Comparison of ENCODE assay signal across 15 cellular contexts in genomic region chr20:3671986-3672863, GRCh38. TPM values are rescaled to one million over a fixed set of nuclear protein-coding genes. Genes with fewer than 3 reads are reported as not detected.
A peak's percentile ranks its signal among the peaks of the same experiment; 100 is the strongest.
DNase-seq lines count a peak whose midpoint lies in the region; ATAC-seq, FAIRE-seq and TF ChIP-seq lines count a peak whose summit lies in the region.
"Had no signal": no experiment of that assay in that cellular context is flagged by ENCODE, and none has a peak within 500 bp of the region (broad histone marks: within the 10 kb centered on the region; RNA-seq: fewer than 3 reads in every experiment).

No MANE protein-coding gene starts in this region.

- H3K27ac ChIP-seq in H9 (ENCODE audit: insufficient read length, low read depth, low read length) (no peak overlapping the region), GM12878 (ENCODE audit: control insufficient read depth, insufficient read depth) (no peak overlapping the region)
- H3K27ac ChIP-seq: cardiac muscle cell had no signal

- H2BK15ac ChIP-seq in H9 (ENCODE audit: low read depth, low read length): no peak overlapping the region

- H2BK12ac ChIP-seq in H9 (ENCODE audit: insufficient read length, low read depth, low read length): no peak overlapping the region

- H3K23me2 ChIP-seq in H9 (ENCODE audit: insufficient read length, low read depth, low read length, poor library complexity, severe bottlenecking): no peaks in the 10 kb centered on the region

- H4K20me1 ChIP-seq in H9 (ENCODE audit: control insufficient read depth, insufficient read depth, insufficient read length) (no peaks in the 10 kb centered on the region), GM12878 (ENCODE audit: control insufficient read depth, insufficient read depth) (no peaks in the 10 kb centered on the region; the same call in 1 of the 2 replicates)

- no CpG with 5 or more reads among the region's 55 CpGs for WGBS in H9 (ENCODE audit: extremely low coverage, insufficient read length, low lambda C conversion rate)
- 36% methylated on average over 53 of the region's 55 CpGs for WGBS in GM12878 (ENCODE audit: insufficient coverage, insufficient replicate concordance, low lambda C conversion rate, missing lambda C conversion rate)

- H3K4me3 Mint-ChIP-seq in H9: no peak overlapping the region
- no peak overlapping the region for H3K4me3 Mint-ChIP-seq in neural crest cell
- H3K4me3 Mint-ChIP-seq: CD4-positive, CD25-positive, alpha-beta regulatory T cell; type B pancreatic cell had no signal

- H3K56ac ChIP-seq in H9 (ENCODE audit: insufficient read length, low read depth, low read length): no peak overlapping the region

- H2AFZ ChIP-seq in H9 (ENCODE audit: low read length): no peak overlapping the region
- no peak overlapping the region for H2AFZ ChIP-seq in GM12878 (ENCODE audit: control insufficient read depth, low read depth, low read length)

- H3K23ac ChIP-seq in H9 (ENCODE audit: insufficient read length, low read depth, low read length): no peak overlapping the region

- ATAC-seq in GM12878: no peak
- no peak for ATAC-seq in sciatic nerve

- H3K4ac ChIP-seq in H9 (ENCODE audit: low read depth, low read length): no peak overlapping the region

- POLR2A ChIA-PET in GM12878 (lab: Charles Lee): no interaction called here

- H4K8ac ChIP-seq in H9 (replicated peaks; ENCODE audit: insufficient read length, low read depth, low read length): no peak overlapping the region

- H2BK20ac ChIP-seq in H9 (ENCODE audit: low read depth, low read length, poor library complexity, severe bottlenecking): no peak overlapping the region

- SMC1A ChIA-PET in GM12878 (lab: Charles Lee; ENCODE audit: uncharacterized antibody, unreplicated experiment): no interaction called here

- no peaks in the 10 kb centered on the region for H3K4me1 ChIP-seq in H9 (ENCODE audit: insufficient read depth, low read length)
- no peaks in the 10 kb centered on the region; the same call in 1 of the 2 replicates for H3K4me1 ChIP-seq in GM12878 (ENCODE audit: control insufficient read depth, insufficient read depth, low read length)

- TF ChIP-seq EP300 in GM12878 (IDR thresholded peaks at IDR 0.05; ENCODE audit: borderline replicate concordance in 1 of 2, control insufficient read depth in 1 of 2, low read depth in 2 of 2, low read length in 2 of 2): no peak

- peak; percentile 35 for DNase-seq in COLO668 (lab: John Stamatoyannopoulos, UW; ENCODE audit: unreplicated experiment)
- peak; percentile 52 for DNase-seq in H9
- no peak for DNase-seq in GM12878 (ENCODE audit: low read depth, low spot score)
- DNase-seq in neural crest cell (ENCODE audit: low read depth, low spot score): no peak
- DNase-seq in NOMO-1 (lab: John Stamatoyannopoulos, UW; ENCODE audit: unreplicated experiment in 2 of 2): no peak
- DNase-seq in NCI-H1694 (lab: John Stamatoyannopoulos, UW): no peak
- no peak for DNase-seq in sciatic nerve (ENCODE audit: low spot score)
- DNase-seq: activated CD4-positive, CD25-positive, alpha-beta regulatory T cell; NCI-H2171 treated with DMSO at 0.1 percent for 48 hours had no signal

- 0 out of 2 replicates have a peak, but pooled peaks cover 2% of the 10 kb centered on the region for H3K27me3 ChIP-seq in H9 (ENCODE audit: insufficient read depth, low read length)
- peaks cover 0 to 5% of the 10 kb centered on the region in 2 experiments; a peak in 2 of 4 replicates for H3K27me3 ChIP-seq in GM12878 (replicated peaks in 1 of 2; ENCODE audit: control insufficient read depth in 2 of 2, insufficient read depth in 2 of 2, low read length in 1 of 2)

- no peak overlapping the region for H2BK120ac ChIP-seq in H9 (ENCODE audit: low read depth, low read length, poor library complexity, severe bottlenecking)

- no peak for FAIRE-seq in GM12878 (lab: Jason Lieb, UNC)
- FAIRE-seq: keratinocyte had no signal

- no peak overlapping the region for H3K14ac ChIP-seq in H9 (ENCODE audit: insufficient read depth, low read length)

- no peaks in the 10 kb centered on the region for H3K79me1 ChIP-seq in H9 (ENCODE audit: insufficient read depth, low read depth, low read length, poor library complexity, severe bottlenecking)

- no peak for TF ChIP-seq RAD21 in GM12878 (IDR thresholded peaks at IDR 0.05; ENCODE audit: insufficient read depth, low read depth, low read length)

- 0 out of 3 replicates have a peak, but pooled peaks have one; percentile 18 for TF ChIP-seq CTCF in H9 (conservative IDR thresholded peaks at IDR 0.05)
- no peak for TF ChIP-seq CTCF in GM12878 (IDR thresholded peaks at IDR 0.05 in 2 of 3, conservative IDR thresholded peaks at IDR 0.05 in 1 of 3; ENCODE audit: control insufficient read depth in 2 of 3, extremely low read depth in 1 of 3, insufficient read depth in 1 of 3, low read depth in 3 of 3, low read length in 3 of 3)
- TF ChIP-seq CTCF in neural crest cell (conservative IDR thresholded peaks at IDR 0.05): no peak

- no peaks in the 10 kb centered on the region for H3K36me3 ChIP-seq in GM12878 (ENCODE audit: control insufficient read depth in 2 of 2, insufficient read depth in 2 of 2, low read length in 1 of 2)
- H3K36me3 ChIP-seq: cardiac muscle cell had no signal

- H2BK5ac ChIP-seq in H9 (ENCODE audit: insufficient read length, low read length): no peak overlapping the region

- intact Hi-C loops in GM12878 (cut with micrococcal nuclease; ENCODE audit: unreplicated experiment): no loop called here
- intact Hi-C loops in sciatic nerve (cut with DNase I): no loop called here

- H3K27ac Mint-ChIP-seq in H9 (no peak overlapping the region), neural crest cell (ENCODE audit: unreplicated experiment) (peak overlapping the region; percentile 50)
- H3K27ac Mint-ChIP-seq: activated naive CD4-positive, alpha-beta T cell treated with anti-CD3 and anti-CD28 coated beads, Interleukin-2, amount 50 U/mL, for 72 hours; CD4-positive, CD25-positive, alpha-beta regulatory T cell; type B pancreatic cell had no signal

- H3K9ac ChIP-seq in H9 (ENCODE audit: extremely low read depth, insufficient read length, low read length) (no peak overlapping the region), GM12878 (ENCODE audit: control insufficient read depth, insufficient read depth, low read length) (no peak overlapping the region)

- H3K4me3 ChIP-seq in GM12878: no peak overlapping the region
- H3K4me3 ChIP-seq: cardiac muscle cell had no signal

- no peaks in the 10 kb centered on the region for H3K79me2 ChIP-seq in H9 (ENCODE audit: insufficient read depth, low read length)
- no peaks in the 10 kb centered on the region for H3K79me2 ChIP-seq in GM12878 (ENCODE audit: control insufficient read depth, insufficient read depth, low read length)

- no peak overlapping the region for H4K91ac ChIP-seq in H9 (ENCODE audit: insufficient read length, low read depth, low read length)

- H3T11ph ChIP-seq in H9 (ENCODE audit: low read length): no peak overlapping the region

- H3K4me1 Mint-ChIP-seq in H9: peaks cover 15 to 22% of the 10 kb centered on the region in 2 experiments
- peaks cover 4% of the 10 kb centered on the region for H3K4me1 Mint-ChIP-seq in neural crest cell

- in situ Hi-C loops in GM12878 (cut with MboI): no loop called here

- no peak overlapping the region for H3K4me2 ChIP-seq in H9 (ENCODE audit: insufficient read depth, insufficient read length, low read length)
- no peak overlapping the region for H3K4me2 ChIP-seq in GM12878 (ENCODE audit: control insufficient read depth, insufficient read depth)

- CTCF ChIA-PET in GM12878 (lab: Yijun Ruan, JAX): no interaction called here

- H3K9me3 ChIP-seq in H9 (ENCODE audit: control insufficient read depth, low read depth, low read length) (no peaks in the 10 kb centered on the region), GM12878 (replicated peaks; ENCODE audit: control insufficient read depth, insufficient read depth, low read length) (no peaks in the 10 kb centered on the region)

- peaks cover 0 to 1% of the 10 kb centered on the region in 2 experiments; a peak in 1 of 5 replicates for H3K9me3 Mint-ChIP-seq in H9
- no peaks in the 10 kb centered on the region for H3K9me3 Mint-ChIP-seq in neural crest cell
- H3K9me3 Mint-ChIP-seq: activated naive CD4-positive, alpha-beta T cell treated with anti-CD3 and anti-CD28 coated beads, Interleukin-2, amount 50 U/mL, for 72 hours; type B pancreatic cell had no signal

- RAD21 ChIA-PET in GM12878 (lab: Charles Lee; ENCODE audit: unreplicated experiment): no interaction called here

- no TSS peak for BruUV-seq in GM12878 (replicated peaks; lab: Mats Ljungman, UMichigan)

- H3K27me3 Mint-ChIP-seq in H9 (ENCODE audit: low read depth): peaks cover 29% of the 10 kb centered on the region
- peaks cover 32% of the 10 kb centered on the region for H3K27me3 Mint-ChIP-seq in neural crest cell (ENCODE audit: low read depth)

- TF ChIP-seq POLR2A in GM12878 (IDR thresholded peaks at IDR 0.05; ENCODE audit: low read depth, low read length): no peak

- H3K18ac ChIP-seq in H9 (ENCODE audit: insufficient read length, low read depth, low read length): no peak overlapping the region

- H3K36me3 Mint-ChIP-seq in H9 (ENCODE audit: insufficient read depth in 1 of 3, low read depth in 3 of 3) (0 out of 7 replicates have a peak, but pooled peaks cover 0 to 3% (median 0%) of the 10 kb centered on the region in 3 experiments), neural crest cell (ENCODE audit: low read depth) (no peaks in the 10 kb centered on the region)
- H3K36me3 Mint-ChIP-seq: activated naive CD4-positive, alpha-beta T cell treated with anti-CD3 and anti-CD28 coated beads, Interleukin-2, amount 50 U/mL, for 72 hours; CD4-positive, CD25-positive, alpha-beta regulatory T cell; type B pancreatic cell had no signal

- H4K5ac ChIP-seq in H9 (ENCODE audit: insufficient read length, low read depth, low read length): no peak overlapping the region

- no peak overlapping the region for H2AK5ac ChIP-seq in H9 (ENCODE audit: insufficient read length, low read length)

RNA-seq across cellular contexts. Expression of gene GFRA4, which starts 9.0 kb away (rescaled TPM):
- total RNA-seq in H9 (2021) (not detected in 2 replicates), GM12878 (2014; rRNA removed) (not detected in 2 replicates), GM12878 (2014; rRNA removed; fragmentation: Illumina TruSeq; extraction: Trizol) (not detected in 2 replicates), GM12878 (2021) (not detected in 2 replicates), neural crest cell (not detected in 2 replicates), sciatic nerve (not detected)
- not detected in 2 replicates for total RNA-seq in GM12878 (2013; cell fraction: nucleolus; rRNA removed)
- not detected for polyA plus RNA-seq in GM12878 (2011; ENCODE audit: low read depth)
- polyA plus RNA-seq in GM12878 (2011; rRNA removed) (not detected in 2 replicates), GM12878 (2014; fragmentation: Illumina TruSeq; extraction: Trizol) (0.04 TPM in 1 of 2 replicates, not detected in the other), GM12878 (2014; fragmentation: Nextera tagmentation; extraction: Ambion mirVana) (not detected), GM12878 (2014; rRNA removed) (not detected in 2 replicates), GM12878 (2016; fragmentation: Nextera tagmentation; extraction: Ambion mirVana) (not detected)
- not detected in 2 replicates for polyA plus RNA-seq in GM12878 (2011; cell fraction: cytosol; rRNA removed)
- polyA plus RNA-seq in GM12878 (2011; cell fraction: nucleus; rRNA removed): not detected in 2 replicates
- not detected in 2 replicates for polyA plus RNA-seq in GM12878 (2012)
- polyA minus RNA-seq in GM12878 (2011; rRNA and poly(A)+ RNA removed): not detected in 2 replicates
- not detected in 2 replicates for polyA minus RNA-seq in GM12878 (2011; cell fraction: cytosol; rRNA and poly(A)+ RNA removed)
- polyA minus RNA-seq in GM12878 (2011; cell fraction: nucleus; rRNA and poly(A)+ RNA removed): not detected in 2 replicates
- total RNA-seq: activated naive CD4-positive, alpha-beta T cell treated with anti-CD3 and anti-CD28 coated beads, Interleukin-2, amount 50 U/mL, for 72 hours; cardiac muscle cell; CD4-positive, CD25-positive, alpha-beta regulatory T cell; pulmonary artery endothelial cell had no signal
- polyA plus RNA-seq: cardiac muscle cell; CD4-positive, CD25-positive, alpha-beta regulatory T cell; keratinocyte had no signal

RNA-seq across cellular contexts. Expression of gene ADAM33, which starts 9.6 kb away (rescaled TPM):
- total RNA-seq in H9 (2021) (4.0 and 4.4 TPM in 2 replicates), GM12878 (2014; rRNA removed) (not detected in 2 replicates), GM12878 (2014; rRNA removed; fragmentation: Illumina TruSeq; extraction: Trizol) (not detected in 2 replicates), GM12878 (2021) (not detected in 2 replicates), neural crest cell (3.0 and 3.2 TPM in 2 replicates), sciatic nerve (117 TPM)
- not detected in 2 replicates for total RNA-seq in GM12878 (2013; cell fraction: nucleolus; rRNA removed)
- not detected for polyA plus RNA-seq in GM12878 (2011; ENCODE audit: low read depth)
- polyA plus RNA-seq in GM12878 (2011; rRNA removed) (not detected in 2 replicates), GM12878 (2014; fragmentation: Illumina TruSeq; extraction: Trizol) (not detected in 2 replicates), GM12878 (2014; fragmentation: Nextera tagmentation; extraction: Ambion mirVana) (not detected), GM12878 (2014; rRNA removed) (not detected in 2 replicates), GM12878 (2016; fragmentation: Nextera tagmentation; extraction: Ambion mirVana) (not detected)
- polyA plus RNA-seq in GM12878 (2011; cell fraction: cytosol; rRNA removed): not detected in 2 replicates
- not detected in 2 replicates for polyA plus RNA-seq in GM12878 (2011; cell fraction: nucleus; rRNA removed)
- polyA plus RNA-seq in GM12878 (2012): 0.04 TPM in 1 of 2 replicates, not detected in the other
- polyA minus RNA-seq in GM12878 (2011; rRNA and poly(A)+ RNA removed): not detected in 2 replicates
- not detected in 2 replicates for polyA minus RNA-seq in GM12878 (2011; cell fraction: cytosol; rRNA and poly(A)+ RNA removed)
- polyA minus RNA-seq in GM12878 (2011; cell fraction: nucleus; rRNA and poly(A)+ RNA removed): not detected in 2 replicates
- total RNA-seq: activated naive CD4-positive, alpha-beta T cell treated with anti-CD3 and anti-CD28 coated beads, Interleukin-2, amount 50 U/mL, for 72 hours; CD4-positive, CD25-positive, alpha-beta regulatory T cell; pulmonary artery endothelial cell had no signal
- polyA plus RNA-seq: CD4-positive, CD25-positive, alpha-beta regulatory T cell; keratinocyte had no signal

RNA-seq across cellular contexts. Expression of gene SIGLEC1, which starts 40.2 kb away (rescaled TPM):
- total RNA-seq in H9 (2021) (not detected in 2 replicates), GM12878 (2014; rRNA removed) (not detected in 2 replicates), GM12878 (2014; rRNA removed; fragmentation: Illumina TruSeq; extraction: Trizol) (not detected in 2 replicates), GM12878 (2021) (0.05 TPM in 1 of 2 replicates, not detected in the other), neural crest cell (not detected in 2 replicates), sciatic nerve (19.2 TPM)
- 0.06 TPM in 1 of 2 replicates, not detected in the other for total RNA-seq in GM12878 (2013; cell fraction: nucleolus; rRNA removed)
- polyA plus RNA-seq in GM12878 (2011; ENCODE audit: low read depth): not detected
- polyA plus RNA-seq in GM12878 (2011; rRNA removed) (not detected in 2 replicates), GM12878 (2014; fragmentation: Illumina TruSeq; extraction: Trizol) (not detected in 2 replicates), GM12878 (2014; fragmentation: Nextera tagmentation; extraction: Ambion mirVana) (not detected), GM12878 (2014; rRNA removed) (not detected in 2 replicates), GM12878 (2016; fragmentation: Nextera tagmentation; extraction: Ambion mirVana) (not detected)
- polyA plus RNA-seq in GM12878 (2011; cell fraction: cytosol; rRNA removed): not detected in 2 replicates
- 0.03 TPM in 1 of 2 replicates, not detected in the other for polyA plus RNA-seq in GM12878 (2011; cell fraction: nucleus; rRNA removed)
- polyA plus RNA-seq in GM12878 (2012): not detected in 2 replicates
- not detected in 2 replicates for polyA minus RNA-seq in GM12878 (2011; rRNA and poly(A)+ RNA removed)
- not detected in 2 replicates for polyA minus RNA-seq in GM12878 (2011; cell fraction: cytosol; rRNA and poly(A)+ RNA removed)
- polyA minus RNA-seq in GM12878 (2011; cell fraction: nucleus; rRNA and poly(A)+ RNA removed): not detected in 2 replicates
- total RNA-seq: cardiac muscle cell; CD4-positive, CD25-positive, alpha-beta regulatory T cell; pulmonary artery endothelial cell had no signal
- polyA plus RNA-seq: cardiac muscle cell; CD4-positive, CD25-positive, alpha-beta regulatory T cell; keratinocyte had no signal

Comparison
In these comparisons a context has a peak if more than half of its experiments do, and no peak if none do; other contexts are left out.
1. DNase-seq: peak in COLO668 (single experiment) and H9 (single experiment); none in GM12878 (single experiment), neural crest cell (single experiment), NOMO-1 (0 of 2), NCI-H1694 (single experiment) and sciatic nerve (single experiment).
2. RNA of gene ADAM33, which starts 9.6 kb away (total RNA-seq): 117 TPM in sciatic nerve (single experiment); 4.0 to 4.4 TPM in H9, 3.0 to 3.2 TPM in neural crest cell and not detected in GM12878; every median in the first group is over 10 times any median in the second.
3. RNA of gene SIGLEC1, which starts 40.2 kb away (total RNA-seq): 19.2 TPM in sciatic nerve (single experiment); not detected in H9, 0.05 to 0.06 TPM in GM12878 and not detected in neural crest cell; every median in the first group is over 10 times any median in the second.